In genomic region chr16:15704545-15704987, GRCh38 we compare ENCODE assay signal across 8 cellular contexts. TPM values are rescaled to one million over a fixed set of nuclear protein-coding genes. Genes with fewer than 3 reads are reported as not detected.
A peak's percentile ranks its signal among the peaks of the same experiment; 100 is the strongest.
DNase-seq lines count a peak whose midpoint lies in the region; ATAC-seq and TF ChIP-seq lines count a peak whose summit lies in the region.

No MANE protein-coding gene starts in this region.

- H3K4me1 Mint-ChIP-seq in endodermal cell: no peaks in the 10 kb centered on the region

- H3K36me3 ChIP-seq in endodermal cell (ENCODE audit: control insufficient read depth, insufficient read depth, low read length) (peaks cover 11% of the 10 kb centered on the region), mucosa of descending colon (ENCODE audit: low read depth) (no peaks in the 10 kb centered on the region)

- no peaks in the 10 kb centered on the region for H3K27me3 ChIP-seq in endodermal cell (ENCODE audit: control insufficient read depth, insufficient read depth, low read length, poor library complexity, severe bottlenecking)

- no peak overlapping the region for H3K27ac ChIP-seq in endodermal cell (ENCODE audit: low read depth, low read length)

- no peak overlapping the region for H3K9ac ChIP-seq in endodermal cell (ENCODE audit: extremely low read depth, low read length, poor library complexity, severe bottlenecking)

- peaks cover 23% of the 10 kb centered on the region for H3K36me3 Mint-ChIP-seq in endodermal cell (ENCODE audit: low read depth)

- H3K27ac Mint-ChIP-seq in endodermal cell: no peak overlapping the region

- 80 to 81% methylated on average over 5 to 8 of the region's 8 CpGs for whole genome bisulfite sequencing in endodermal cell (ENCODE audit: insufficient coverage in 1 of 2, insufficient read length in 1 of 2), 2 experiments

- H3K9me3 ChIP-seq in endodermal cell (ENCODE audit: control insufficient read depth, low read length) (no peaks in the 10 kb centered on the region), mucosa of descending colon (no peaks in the 10 kb centered on the region)

- no peaks in the 10 kb centered on the region for H3K27me3 Mint-ChIP-seq in endodermal cell (ENCODE audit: insufficient read depth)

- no peak overlapping the region for H3K4me3 ChIP-seq in endodermal cell (ENCODE audit: low read length)
- H3K4me3 ChIP-seq in mucosa of descending colon: no peak overlapping the region

- H3K4me1 ChIP-seq in endodermal cell (ENCODE audit: control insufficient read depth, insufficient read depth, low read length) (no peaks in the 10 kb centered on the region), mucosa of descending colon (ENCODE audit: low read depth) (no peaks in the 10 kb centered on the region)

- no peaks in the 10 kb centered on the region for H3K9me3 Mint-ChIP-seq in endodermal cell

- ATAC-seq in mucosa of descending colon: peak; percentile 86
- no peak for ATAC-seq in GM19463 (IDR thresholded peaks at IDR 0.05; ENCODE audit: unreplicated experiment)

- no peak overlapping the region for H3K4me3 Mint-ChIP-seq in endodermal cell

- TF ChIP-seq CTCF in AG09319 (IDR thresholded peaks at IDR 0.05; ENCODE audit: low read depth, low read length): peak; percentile 78
- peak; percentile 96 for TF ChIP-seq CTCF in endodermal cell (conservative IDR thresholded peaks at IDR 0.05)
- TF ChIP-seq CTCF in mucosa of descending colon (IDR thresholded peaks at IDR 0.05): peak; percentile 61

- DNase-seq in AG09319 (ENCODE audit: extremely low read depth, low read depth) (peak; percentile 45), H4 (ENCODE audit: low spot score) (peak; percentile 27), NCI-H82 treated with DMSO at 0.1 percent for 48 hours (lab: John Stamatoyannopoulos, UW; ENCODE audit: unreplicated experiment) (peak; percentile 34), endodermal cell (peak; percentile 94), mucosa of descending colon (peak in 2 of 3 donors; percentile 74 to 92)
- DNase-seq in activated CD8-positive, alpha-beta memory T cell treated with anti-CD3 and anti-CD28 coated beads for 4 hours (ENCODE audit: low read depth in 2 of 2): peak; percentile 55 to 60
- DNase-seq in stimulated activated CD8-positive, alpha-beta memory T cell treated with anti-CD3 and anti-CD28 coated beads, Interleukin-4, amount 100 ng/mL, for 4 hours (ENCODE audit: low read depth in 2 of 2, low spot score in 1 of 2): peak; percentile 36 to 76

- intact Hi-C loops in mucosa of descending colon (cut with DNase I, micrococcal nuclease): no loop called here

RNA-seq across cellular contexts. Expression of gene NDE1, which starts 54.5 kb away (rescaled TPM):
- 19.7 and 20.4 TPM in 2 replicates for total RNA-seq in H4 (2014; rRNA removed; shearing (Covaris generic))
- total RNA-seq in endodermal cell (10 to 100 TPM; 60.5 to 69.2 TPM), mucosa of descending colon (10 to 100 TPM; 27.2 to 46.6 (median 33.9) TPM)
- 75.0 TPM for polyA plus RNA-seq in endodermal cell (2013, experiment 1 of 2)
- 73.9 TPM for polyA plus RNA-seq in endodermal cell (2013, experiment 2 of 2)

Comparison
In these comparisons a context has a peak if more than half of its experiments do, and no peak if none do; other contexts are left out.
1. DNase-seq: peak in every context shown above with its lines; median percentile 94 in endodermal cell; 83 in mucosa of descending colon; 58 in activated CD8-positive, alpha-beta memory T cell treated with anti-CD3 and anti-CD28 coated beads for 4 hours; 56 in stimulated activated CD8-positive, alpha-beta memory T cell treated with anti-CD3 and anti-CD28 coated beads, Interleukin-4, amount 100 ng/mL, for 4 hours; 45 in AG09319; 34 in NCI-H82 treated with DMSO at 0.1 percent for 48 hours; 27 in H4.